In the genomic region with DNA sequence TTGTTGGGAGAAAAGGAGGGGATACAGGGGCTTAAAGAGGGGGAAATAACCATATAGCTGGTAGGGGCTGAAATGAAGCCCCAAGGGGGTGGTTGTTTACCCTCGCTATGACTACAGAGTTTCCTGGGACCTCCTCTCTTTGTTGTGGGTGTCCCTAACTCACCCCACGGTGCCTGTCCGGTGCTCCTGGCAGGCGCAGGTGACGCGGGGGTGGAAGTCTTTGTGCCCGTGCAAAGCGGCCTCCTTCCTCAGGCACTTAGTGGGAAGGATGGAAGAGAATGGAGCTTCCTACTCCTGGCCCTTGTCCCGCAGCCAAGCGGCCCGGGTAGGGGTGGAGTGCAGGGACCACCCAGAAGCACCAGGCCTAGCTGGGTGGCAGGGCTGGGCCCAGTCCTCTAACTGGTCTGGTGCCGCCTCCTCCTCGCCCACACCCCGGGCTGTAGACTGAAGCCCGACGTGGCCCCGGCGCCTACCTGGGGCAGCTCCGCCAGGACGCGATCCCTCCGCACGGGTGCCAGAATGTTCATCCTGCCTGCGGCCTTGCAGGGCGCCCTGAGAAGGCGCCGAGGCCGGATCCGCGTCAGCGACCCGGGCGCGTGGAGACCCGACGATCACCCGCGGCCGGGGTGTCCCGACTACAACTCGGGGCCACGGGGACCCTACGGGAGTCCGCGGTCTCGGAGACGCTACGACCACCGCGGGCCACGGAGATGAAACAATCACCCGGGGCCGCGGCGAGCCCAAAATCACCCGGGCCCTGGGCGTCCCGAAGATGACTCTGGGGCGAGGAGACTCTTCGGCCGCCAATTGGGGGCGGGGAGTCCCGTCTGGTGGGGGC, we compare ENCODE assay signal across 6 cellular contexts. TPM values are rescaled to one million over a fixed set of nuclear protein-coding genes. Genes with fewer than 3 reads are reported as not detected.
DNase-seq lines count a peak whose midpoint lies in the region; ATAC-seq and TF ChIP-seq lines count a peak whose summit lies in the region.

No MANE protein-coding gene starts in this region.

- no peaks in the 10 kb centered on the region for H3K9me3 ChIP-seq in ES-I3 (ENCODE audit: control insufficient read depth, insufficient read depth, low read length)

- DNase-seq in astrocyte of the spinal cord (ENCODE audit: low read depth, low spot score) (peak; percentile 50), myocyte (ENCODE audit: low read depth) (peak; percentile 34), omental fat pad (ENCODE audit: low spot score) (no peak), SKM-1 treated with dmso at 0.1 percent for 144 hours (lab: John Stamatoyannopoulos, UW; ENCODE audit: unreplicated experiment) (no peak)

- no peak for ATAC-seq in GM18870 (IDR thresholded peaks at IDR 0.05; ENCODE audit: unreplicated experiment)
- no peak for ATAC-seq in omental fat pad (ENCODE audit: low FRiP score)

- peak overlapping the region; percentile 64 for H3K4me3 ChIP-seq in astrocyte of the spinal cord (ENCODE audit: low read depth, low read length)

- peak overlapping the region; percentile 92 for H3K9ac ChIP-seq in ES-I3 (ENCODE audit: low read depth, low read length)

- in situ Hi-C loops in astrocyte of the spinal cord (cut with HindIII; ENCODE audit: low sequenced_read_pairs): no loop called here

- H3K4me1 ChIP-seq in ES-I3 (ENCODE audit: insufficient read depth, low read length): peaks cover 19% of the 10 kb centered on the region

- peaks cover 15% of the 10 kb centered on the region for H3K36me3 ChIP-seq in ES-I3 (ENCODE audit: insufficient read depth, low read length)

- no peak for TF ChIP-seq CTCF in astrocyte of the spinal cord (IDR thresholded peaks at IDR 0.05; ENCODE audit: low read depth, low read length)
- no peak for TF ChIP-seq CTCF in omental fat pad (IDR thresholded peaks at IDR 0.05)

RNA-seq across cellular contexts. Expression of a gene that starts 0.7 kb away (rescaled TPM):
- total RNA-seq in myocyte (162 and 198 TPM in 2 replicates), omental fat pad (100 to 1,000 TPM in 2 of 4 donors, 10 to 100 TPM in 2; 90.4 to 112 (median 101) TPM)
- polyA plus RNA-seq in myocyte (2012): 125 TPM

RNA-seq across cellular contexts. Expression of a gene that starts 2.8 kb away (rescaled TPM):
- total RNA-seq in myocyte (261 and 384 TPM in 2 replicates), omental fat pad (100 to 1,000 TPM; 568 to 719 (median 636) TPM)
- 793 TPM for polyA plus RNA-seq in myocyte (2012)

RNA-seq across cellular contexts. Expression of a gene that starts 5.3 kb away (rescaled TPM):
- 1.0 and 1.6 TPM in 2 replicates for total RNA-seq in myocyte
- polyA plus RNA-seq in myocyte (2012): 1.6 TPM
- total RNA-seq in omental fat pad: 1 to 10 TPM; 1.2 to 6.0 (median 1.8) TPM

RNA-seq across cellular contexts. Expression of a gene that starts 9.1 kb away (rescaled TPM):
- total RNA-seq in myocyte (11.1 and 22.3 TPM in 2 replicates), omental fat pad (1 to 10 TPM in 3 of 4 donors, not detected in 1; 2.1 to 5.2 (median 3.6) TPM)
- polyA plus RNA-seq in myocyte (2012): 18.4 TPM

RNA-seq across cellular contexts. Expression of a gene that starts 11.6 kb away (rescaled TPM):
- total RNA-seq in myocyte: 5.5 and 6.0 TPM in 2 replicates
- polyA plus RNA-seq in myocyte (2012): 5.6 TPM
- total RNA-seq in omental fat pad: 1 to 10 TPM; 1.9 to 3.4 (median 2.5) TPM

Comparison
In these comparisons a context has a peak if more than half of its experiments do, and no peak if none do; other contexts are left out.
1. DNase-seq: peak in astrocyte of the spinal cord (single experiment) and myocyte (single experiment); none in omental fat pad (single experiment) and SKM-1 treated with dmso at 0.1 percent for 144 hours (single experiment).